ENCODE assay signal across 1 cellular context in genomic region chr1:57319165-57319564, GRCh38.
TF ChIP-seq lines count a peak whose summit lies in the region.

No MANE protein-coding gene starts in this region.

TF ChIP-seq in WTC11, 78 proteins besides CTCF, POLR2A, EP300 and RAD21 (continued from another document):
- TF ChIP-seq EMX1 (CRISPR knock-in tag; IDR thresholded peaks at IDR 0.05) (no peak), ETV6 (CRISPR knock-in tag; IDR thresholded peaks at IDR 0.05) (no peak), ELF4 (CRISPR knock-in tag; IDR thresholded peaks at IDR 0.05; ENCODE audit: low read depth) (no peak), NFATC4 (CRISPR knock-in tag; IDR thresholded peaks at IDR 0.05) (no peak), ATF1 (CRISPR knock-in tag; IDR thresholded peaks at IDR 0.05) (no peak)
